ENCODE assay signal across 9 cellular contexts in genomic region chr14:105420976-105421674, GRCh38. TPM values are rescaled to one million over a fixed set of nuclear protein-coding genes. Genes with fewer than 3 reads are reported as not detected.
DNase-seq lines count a peak whose midpoint lies in the region; ATAC-seq, FAIRE-seq and TF ChIP-seq lines count a peak whose summit lies in the region.
"Had no signal": no experiment of that assay in that cellular context is flagged by ENCODE, and none has a peak within 500 bp of the region (broad histone marks: within the 10 kb centered on the region; RNA-seq: fewer than 3 reads in every experiment).

No MANE protein-coding gene starts in this region.

- FAIRE-seq in RCC 7860 (lab: Jason Lieb, UNC) = no peak

- peak overlapping the region; percentile 98 for H3K4me2 ChIP-seq in PC-3 (ENCODE audit: low read length)

- H4K20me1 ChIP-seq in PC-3 (ENCODE audit: low read length) = 0 out of 2 replicates have a peak, but pooled peaks cover 3% of the 10 kb centered on the region

- peaks cover 65% of the 10 kb centered on the region for H3K79me2 ChIP-seq in PC-3 (ENCODE audit: low read length)

- CTCF ChIA-PET in PC-3 (lab: Charles Lee) = no interaction called here

- H3K4me1 Mint-ChIP-seq in CD4-positive, CD25-positive, alpha-beta regulatory T cell = peaks cover 0 to 35% (median 7%) of the 10 kb centered on the region in 4 donors
- peaks cover 6% of the 10 kb centered on the region for H3K4me1 Mint-ChIP-seq in endodermal cell
- H3K4me1 Mint-ChIP-seq in neural crest cell = peaks cover 27% of the 10 kb centered on the region

- no TSS peak for BruUV-seq in PC-3 (replicated peaks; lab: Mats Ljungman, UMichigan)

- peak overlapping the region; percentile 85 to 94 (median 86) for H3K4me3 Mint-ChIP-seq in CD4-positive, CD25-positive, alpha-beta regulatory T cell
- H3K4me3 Mint-ChIP-seq in endodermal cell (peak overlapping the region; percentile 85), neural crest cell (peak overlapping the region; percentile 94)

- no peak for TF ChIP-seq CTCF in PC-3 (conservative IDR thresholded peaks at IDR 0.05; ENCODE audit: low read depth, low read length)
- TF ChIP-seq CTCF in endodermal cell (conservative IDR thresholded peaks at IDR 0.05) = no peak
- TF ChIP-seq CTCF in neural crest cell (conservative IDR thresholded peaks at IDR 0.05) = no peak

- no peaks in the 10 kb centered on the region for H3K27me3 ChIP-seq in CD4-positive, CD25-positive, alpha-beta regulatory T cell (ENCODE audit: control insufficient read depth, insufficient read depth, low read length)
- H3K27me3 ChIP-seq in PC-3 (ENCODE audit: low read length) (no peaks in the 10 kb centered on the region), endodermal cell (ENCODE audit: control insufficient read depth, insufficient read depth, low read length, poor library complexity, severe bottlenecking) (no peaks in the 10 kb centered on the region)

- no peak for ATAC-seq in CD4-positive, CD25-positive, alpha-beta regulatory T cell (ENCODE audit: low read depth in 2 of 2)
- ATAC-seq in PC-3 = no peak; the same call in 1 of the 2 replicates
- no peak for ATAC-seq in GM19463 (IDR thresholded peaks at IDR 0.05; ENCODE audit: unreplicated experiment)

- peak overlapping the region; percentile 51 for H3K27ac ChIP-seq in CD4-positive, CD25-positive, alpha-beta regulatory T cell (ENCODE audit: insufficient read depth, low read length, poor library complexity, severe bottlenecking)
- H3K27ac ChIP-seq in PC-3 (ENCODE audit: low read length) = no peak overlapping the region
- H3K27ac ChIP-seq in endodermal cell (ENCODE audit: low read depth, low read length) = peak overlapping the region; percentile 17
- H3K27ac ChIP-seq: neutrophil had no signal

- H3K9me3 ChIP-seq in CD4-positive, CD25-positive, alpha-beta regulatory T cell (ENCODE audit: control insufficient read depth in 2 of 2, low read length in 2 of 2) = no peaks in the 10 kb centered on the region
- no peaks in the 10 kb centered on the region for H3K9me3 ChIP-seq in PC-3 (ENCODE audit: low read length)
- H3K9me3 ChIP-seq in endodermal cell (ENCODE audit: control insufficient read depth, low read length) = no peaks in the 10 kb centered on the region
- H3K9me3 ChIP-seq: neutrophil had no signal

- H2AFZ ChIP-seq in PC-3 (ENCODE audit: low read length) = no peak overlapping the region

- POLR2A ChIA-PET in PC-3 (lab: Charles Lee; ENCODE audit: unreplicated experiment) = no interaction called here

- no peaks in the 10 kb centered on the region for H3F3A ChIP-seq in PC-3 (ENCODE audit: low read length, unreplicated experiment)

- peak overlapping the region in 2 of 3 donors; percentile 20 to 67 for H3K27ac Mint-ChIP-seq in CD4-positive, CD25-positive, alpha-beta regulatory T cell
- H3K27ac Mint-ChIP-seq in endodermal cell = peak overlapping the region; percentile 90
- peak overlapping the region; percentile 99 for H3K27ac Mint-ChIP-seq in neural crest cell (ENCODE audit: unreplicated experiment)

- peaks cover 5% of the 10 kb centered on the region for H3K27me3 Mint-ChIP-seq in CD4-positive, CD25-positive, alpha-beta regulatory T cell
- H3K27me3 Mint-ChIP-seq in endodermal cell (ENCODE audit: insufficient read depth) = peaks cover 6% of the 10 kb centered on the region
- H3K27me3 Mint-ChIP-seq in neural crest cell (ENCODE audit: low read depth) = no peaks in the 10 kb centered on the region

- no peaks in the 10 kb centered on the region for H3K36me3 ChIP-seq in CD4-positive, CD25-positive, alpha-beta regulatory T cell (ENCODE audit: control insufficient read depth, insufficient read depth, low read length)
- no peaks in the 10 kb centered on the region for H3K36me3 ChIP-seq in PC-3 (ENCODE audit: low read depth, low read length)
- H3K36me3 ChIP-seq in endodermal cell (ENCODE audit: control insufficient read depth, insufficient read depth, low read length) = peaks cover 22% of the 10 kb centered on the region
- H3K36me3 ChIP-seq: neutrophil had no signal

- H3K9ac ChIP-seq in PC-3 (ENCODE audit: low read length) = peak overlapping the region; percentile 85
- H3K9ac ChIP-seq in endodermal cell (ENCODE audit: extremely low read depth, low read length, poor library complexity, severe bottlenecking) = peak overlapping the region; percentile 76

- no peak for DNase-seq in CD4-positive, CD25-positive, alpha-beta regulatory T cell
- DNase-seq in PC-3 (no peak), endodermal cell (no peak), neural crest cell (ENCODE audit: low read depth, low spot score) (no peak), mesenteric fat pad (ENCODE audit: low spot score) (no peak), LoVo (ENCODE audit: low spot score) (no peak), RCC 7860 (ENCODE audit: low spot score) (no peak)

- intact Hi-C loops in PC-3 (cut with micrococcal nuclease) = no loop called here

- no peaks in the 10 kb centered on the region for H3K9me2 ChIP-seq in PC-3 (replicated peaks; ENCODE audit: low read length)

- peaks cover 3% of the 10 kb centered on the region for H3K36me3 Mint-ChIP-seq in CD4-positive, CD25-positive, alpha-beta regulatory T cell
- H3K36me3 Mint-ChIP-seq in endodermal cell (ENCODE audit: low read depth) (peaks cover 30% of the 10 kb centered on the region), neural crest cell (ENCODE audit: low read depth) (no peaks in the 10 kb centered on the region)

- no peaks in the 10 kb centered on the region for H3K9me3 Mint-ChIP-seq in CD4-positive, CD25-positive, alpha-beta regulatory T cell
- no peaks in the 10 kb centered on the region for H3K9me3 Mint-ChIP-seq in endodermal cell
- H3K9me3 Mint-ChIP-seq in neural crest cell = no peaks in the 10 kb centered on the region

- H3K4me3 ChIP-seq in CD4-positive, CD25-positive, alpha-beta regulatory T cell (ENCODE audit: low read depth, low read length) = no peak overlapping the region
- peak overlapping the region; percentile 83 for H3K4me3 ChIP-seq in PC-3 (ENCODE audit: low read length)
- peak overlapping the region; percentile 88 for H3K4me3 ChIP-seq in endodermal cell (ENCODE audit: low read length)

- peaks cover 32% of the 10 kb centered on the region for H3K4me1 ChIP-seq in CD4-positive, CD25-positive, alpha-beta regulatory T cell (ENCODE audit: control insufficient read depth, insufficient read depth, low read length, poor library complexity, severe bottlenecking)
- H3K4me1 ChIP-seq in PC-3 (ENCODE audit: insufficient read depth, low read length) = peaks cover 17% of the 10 kb centered on the region
- H3K4me1 ChIP-seq in endodermal cell (ENCODE audit: control insufficient read depth, insufficient read depth, low read length) = peaks cover 4% of the 10 kb centered on the region

- 70 to 93% methylated on average over 3 to 23 of the region's 23 CpGs for WGBS in endodermal cell (ENCODE audit: insufficient coverage in 1 of 2, insufficient read length in 1 of 2), 2 experiments

RNA-seq across cellular contexts. Expression of gene MTA1, which starts 1.5 kb away (rescaled TPM):
- total RNA-seq in CD4-positive, CD25-positive, alpha-beta regulatory T cell = 123 TPM
- polyA plus RNA-seq in CD4-positive, CD25-positive, alpha-beta regulatory T cell = 1 to 10 TPM; 2.5 to 3.1 (median 3.0) TPM
- total RNA-seq in PC-3 (2014; rRNA removed) (82.3 and 102 TPM in 2 replicates), endodermal cell (100 to 1,000 TPM; 245 to 246 TPM), neural crest cell (246 and 251 TPM in 2 replicates), mesenteric fat pad (87.1 TPM)
- 182 TPM for polyA plus RNA-seq in endodermal cell (2013, experiment 1 of 2)
- 153 TPM for polyA plus RNA-seq in endodermal cell (2013, experiment 2 of 2)

RNA-seq across cellular contexts. Expression of gene TEX22, which starts 22.8 kb away (rescaled TPM):
- 3.1 TPM for total RNA-seq in CD4-positive, CD25-positive, alpha-beta regulatory T cell
- under 1 TPM; 0.11 to 0.31 (median 0.21) TPM for polyA plus RNA-seq in CD4-positive, CD25-positive, alpha-beta regulatory T cell
- total RNA-seq in PC-3 (2014; rRNA removed) = 0.29 and 0.40 TPM in 2 replicates
- 1 to 10 TPM; 1.9 to 3.5 TPM for total RNA-seq in endodermal cell
- 0.57 TPM for polyA plus RNA-seq in endodermal cell (2013, experiment 1 of 2)
- polyA plus RNA-seq in endodermal cell (2013, experiment 2 of 2) = 1.2 TPM
- 4.4 and 5.2 TPM in 2 replicates for total RNA-seq in neural crest cell
- not detected for total RNA-seq in mesenteric fat pad

RNA-seq across cellular contexts. Expression of gene CRIP2, which starts 53.5 kb away (rescaled TPM):
- 37.1 TPM for total RNA-seq in CD4-positive, CD25-positive, alpha-beta regulatory T cell
- polyA plus RNA-seq in CD4-positive, CD25-positive, alpha-beta regulatory T cell = 100 to 1,000 TPM in 2 of 4 donors, 10 to 100 TPM in 2; 12.0 to 131 (median 72.9) TPM
- total RNA-seq in PC-3 (2014; rRNA removed) (100 and 109 TPM in 2 replicates), endodermal cell (1 to 10 TPM; 3.9 to 5.3 TPM), neural crest cell (38.3 and 39.3 TPM in 2 replicates), mesenteric fat pad (82.8 TPM)
- polyA plus RNA-seq in endodermal cell (2013, experiment 1 of 2) = 96.3 TPM
- polyA plus RNA-seq in endodermal cell (2013, experiment 2 of 2) = 93.1 TPM

Comparison
In these comparisons a context has a peak if more than half of its experiments do, and no peak if none do; other contexts are left out.
1. H3K27ac Mint-ChIP-seq: peak in every context shown above with its lines; median percentile 99 in neural crest cell; 90 in endodermal cell; 44 in CD4-positive, CD25-positive, alpha-beta regulatory T cell.